ENCODE assay signal across 1 cellular context in genomic region chr1:25338188-25338981, GRCh38.
TF ChIP-seq lines count a peak whose summit lies in the region.

TMEM50A (plus strand) TSS chr1:25338334; CDS start chr1:25340487, 2,153 bp downstream.

TF ChIP-seq in HepG2, 621 proteins besides CTCF, POLR2A, EP300 and RAD21 (continued from another document and continues in another):
- TF ChIP-seq ZNF142 (CRISPR knock-in tag; IDR thresholded peaks at IDR 0.05) (peak; percentile 84; the same call in 1 of the 2 replicates), ZIK1 (CRISPR knock-in tag; IDR thresholded peaks at IDR 0.05; ENCODE audit: borderline replicate concordance, low read depth) (0 out of 2 replicates have a peak, but pooled peaks have one; percentile 50), ZNF253 (CRISPR knock-in tag; IDR thresholded peaks at IDR 0.05; ENCODE audit: borderline replicate concordance) (0 out of 2 replicates have a peak, but pooled peaks have one; percentile 35), GATA4 (IDR thresholded peaks at IDR 0.05; ENCODE audit: borderline replicate concordance, low read depth) (no peak; the same call in 1 of the 2 replicates), HOXA3 (CRISPR knock-in tag; IDR thresholded peaks at IDR 0.05) (peak; percentile 67; the same call in 1 of the 2 replicates), GLI4 (CRISPR knock-in tag; IDR thresholded peaks at IDR 0.05; ENCODE audit: borderline replicate concordance) (peak; percentile 62; the same call in 1 of the 2 replicates), HOXA7 (CRISPR knock-in tag; IDR thresholded peaks at IDR 0.05) (no peak), ZNF737 (CRISPR knock-in tag; IDR thresholded peaks at IDR 0.05; ENCODE audit: borderline replicate concordance) (0 out of 2 replicates have a peak, but pooled peaks have one; percentile 57), SP140L (CRISPR knock-in tag; IDR thresholded peaks at IDR 0.05; ENCODE audit: borderline replicate concordance) (peak; percentile 17; the same call in 1 of the 2 replicates), SMAD9 (CRISPR knock-in tag; IDR thresholded peaks at IDR 0.05) (no peak), ZNF747 (CRISPR knock-in tag; IDR thresholded peaks at IDR 0.05; ENCODE audit: borderline replicate concordance) (peak; percentile 50; the same call in 1 of the 2 replicates), REPIN1 (CRISPR knock-in tag; IDR thresholded peaks at IDR 0.05; ENCODE audit: borderline replicate concordance, low read depth) (no peak), ZNF816 (CRISPR knock-in tag; IDR thresholded peaks at IDR 0.05; ENCODE audit: borderline replicate concordance) (no peak), NKX3-1 (CRISPR knock-in tag; IDR thresholded peaks at IDR 0.05) (no peak), PLRG1 (conservative IDR thresholded peaks at IDR 0.05) (no peak), ARID5B (CRISPR knock-in tag; IDR thresholded peaks at IDR 0.05) (peak; percentile 49), HOXD1 (CRISPR knock-in tag; IDR thresholded peaks at IDR 0.05) (no peak; the same call in 1 of the 2 replicates), ZBTB4 (CRISPR knock-in tag; IDR thresholded peaks at IDR 0.05; ENCODE audit: borderline replicate concordance) (no peak), DNMT1 (CRISPR knock-in tag; IDR thresholded peaks at IDR 0.05) (no peak), JUNB (CRISPR knock-in tag; IDR thresholded peaks at IDR 0.05; ENCODE audit: borderline replicate concordance) (no peak), YEATS4 (CRISPR knock-in tag; IDR thresholded peaks at IDR 0.05; ENCODE audit: borderline replicate concordance) (peak; percentile 77), SRSF9 (IDR thresholded peaks at IDR 0.05; ENCODE audit: borderline replicate concordance, insufficient read depth, low read depth, low read length, poor library complexity, severe bottlenecking) (no peak), KAT8 (CRISPR knock-in tag; IDR thresholded peaks at IDR 0.05) (peak; percentile 88), HMGXB4 (CRISPR knock-in tag; IDR thresholded peaks at IDR 0.05; ENCODE audit: borderline replicate concordance in 1 of 2, low read depth in 1 of 2) (peak; percentile 64 to 68; a peak in 3 of 4 replicates), ZSCAN30 (CRISPR knock-in tag; IDR thresholded peaks at IDR 0.05) (no peak)
- TF ChIP-seq, protein P1, sequence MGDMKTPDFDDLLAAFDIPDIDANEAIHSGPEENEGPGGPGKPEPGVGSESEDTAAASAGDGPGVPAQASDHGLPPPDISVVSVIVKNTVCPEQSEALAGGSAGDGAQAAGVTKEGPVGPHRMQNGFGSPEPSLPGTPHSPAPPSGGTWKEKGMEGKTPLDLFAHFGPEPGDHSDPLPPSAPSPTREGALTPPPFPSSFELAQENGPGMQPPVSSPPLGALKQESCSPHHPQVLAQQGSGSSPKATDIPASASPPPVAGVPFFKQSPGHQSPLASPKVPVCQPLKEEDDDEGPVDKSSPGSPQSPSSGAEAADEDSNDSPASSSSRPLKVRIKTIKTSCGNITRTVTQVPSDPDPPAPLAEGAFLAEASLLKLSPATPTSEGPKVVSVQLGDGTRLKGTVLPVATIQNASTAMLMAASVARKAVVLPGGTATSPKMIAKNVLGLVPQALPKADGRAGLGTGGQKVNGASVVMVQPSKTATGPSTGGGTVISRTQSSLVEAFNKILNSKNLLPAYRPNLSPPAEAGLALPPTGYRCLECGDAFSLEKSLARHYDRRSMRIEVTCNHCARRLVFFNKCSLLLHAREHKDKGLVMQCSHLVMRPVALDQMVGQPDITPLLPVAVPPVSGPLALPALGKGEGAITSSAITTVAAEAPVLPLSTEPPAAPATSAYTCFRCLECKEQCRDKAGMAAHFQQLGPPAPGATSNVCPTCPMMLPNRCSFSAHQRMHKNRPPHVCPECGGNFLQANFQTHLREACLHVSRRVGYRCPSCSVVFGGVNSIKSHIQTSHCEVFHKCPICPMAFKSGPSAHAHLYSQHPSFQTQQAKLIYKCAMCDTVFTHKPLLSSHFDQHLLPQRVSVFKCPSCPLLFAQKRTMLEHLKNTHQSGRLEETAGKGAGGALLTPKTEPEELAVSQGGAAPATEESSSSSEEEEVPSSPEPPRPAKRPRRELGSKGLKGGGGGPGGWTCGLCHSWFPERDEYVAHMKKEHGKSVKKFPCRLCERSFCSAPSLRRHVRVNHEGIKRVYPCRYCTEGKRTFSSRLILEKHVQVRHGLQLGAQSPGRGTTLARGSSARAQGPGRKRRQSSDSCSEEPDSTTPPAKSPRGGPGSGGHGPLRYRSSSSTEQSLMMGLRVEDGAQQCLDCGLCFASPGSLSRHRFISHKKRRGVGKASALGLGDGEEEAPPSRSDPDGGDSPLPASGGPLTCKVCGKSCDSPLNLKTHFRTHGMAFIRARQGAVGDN (CRISPR knock-in tag; IDR thresholded peaks at IDR 0.05), result peak; percentile 83
- TF ChIP-seq, protein P2, sequence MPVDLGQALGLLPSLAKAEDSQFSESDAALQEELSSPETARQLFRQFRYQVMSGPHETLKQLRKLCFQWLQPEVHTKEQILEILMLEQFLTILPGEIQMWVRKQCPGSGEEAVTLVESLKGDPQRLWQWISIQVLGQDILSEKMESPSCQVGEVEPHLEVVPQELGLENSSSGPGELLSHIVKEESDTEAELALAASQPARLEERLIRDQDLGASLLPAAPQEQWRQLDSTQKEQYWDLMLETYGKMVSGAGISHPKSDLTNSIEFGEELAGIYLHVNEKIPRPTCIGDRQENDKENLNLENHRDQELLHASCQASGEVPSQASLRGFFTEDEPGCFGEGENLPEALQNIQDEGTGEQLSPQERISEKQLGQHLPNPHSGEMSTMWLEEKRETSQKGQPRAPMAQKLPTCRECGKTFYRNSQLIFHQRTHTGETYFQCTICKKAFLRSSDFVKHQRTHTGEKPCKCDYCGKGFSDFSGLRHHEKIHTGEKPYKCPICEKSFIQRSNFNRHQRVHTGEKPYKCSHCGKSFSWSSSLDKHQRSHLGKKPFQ (CRISPR knock-in tag; IDR thresholded peaks at IDR 0.05; ENCODE audit: insufficient replicate concordance), result no peak
- TF ChIP-seq, protein P3, sequence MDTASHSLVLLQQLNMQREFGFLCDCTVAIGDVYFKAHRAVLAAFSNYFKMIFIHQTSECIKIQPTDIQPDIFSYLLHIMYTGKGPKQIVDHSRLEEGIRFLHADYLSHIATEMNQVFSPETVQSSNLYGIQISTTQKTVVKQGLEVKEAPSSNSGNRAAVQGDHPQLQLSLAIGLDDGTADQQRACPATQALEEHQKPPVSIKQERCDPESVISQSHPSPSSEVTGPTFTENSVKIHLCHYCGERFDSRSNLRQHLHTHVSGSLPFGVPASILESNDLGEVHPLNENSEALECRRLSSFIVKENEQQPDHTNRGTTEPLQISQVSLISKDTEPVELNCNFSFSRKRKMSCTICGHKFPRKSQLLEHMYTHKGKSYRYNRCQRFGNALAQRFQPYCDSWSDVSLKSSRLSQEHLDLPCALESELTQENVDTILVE (CRISPR knock-in tag; IDR thresholded peaks at IDR 0.05), result peak; percentile 61; the same call in 1 of the 2 replicates
